ENCODE assay signal across 8 cellular contexts in the genomic region with DNA sequence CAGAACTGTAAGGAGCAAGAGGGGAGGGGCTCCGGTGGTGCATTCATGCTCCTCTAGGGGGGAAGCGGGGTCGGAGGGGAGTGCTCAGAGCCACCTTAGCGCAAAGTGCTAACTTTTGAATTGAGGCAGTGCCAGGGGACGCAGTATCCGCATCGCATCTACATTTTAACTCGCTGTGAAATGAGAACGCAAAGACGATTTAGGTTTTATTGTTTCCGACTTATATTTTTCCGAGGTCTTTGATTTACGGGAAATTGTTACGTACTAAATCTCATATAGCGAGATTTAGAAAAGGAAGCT. TPM values are rescaled to one million over a fixed set of nuclear protein-coding genes. Genes with fewer than 3 reads are reported as not detected.
A peak's percentile ranks its signal among the peaks of the same experiment; 100 is the strongest.
DNase-seq lines count a peak whose midpoint lies in the region; ATAC-seq and TF ChIP-seq lines count a peak whose summit lies in the region.

No MANE protein-coding gene starts in this region.

- H3K36me3 Mint-ChIP-seq in activated CD8-positive, alpha-beta memory T cell treated with anti-CD3 and anti-CD28 coated beads, Interleukin-2, amount 10 ng/mL, durations not matched to agents 7 days and 5 days: peaks cover 11% of the 10 kb centered on the region

- no peaks in the 10 kb centered on the region for H3K27me3 Mint-ChIP-seq in activated CD8-positive, alpha-beta memory T cell treated with anti-CD3 and anti-CD28 coated beads, Interleukin-2, amount 10 ng/mL, durations not matched to agents 7 days and 5 days

- H3K4me1 ChIP-seq in liver (ENCODE audit: control insufficient read depth in 4 of 4, insufficient read depth in 4 of 4, low read length in 3 of 4): peaks cover 2 to 25% (median 16%) of the 10 kb centered on the region in 4 donors
- peaks cover 0 to 49% (median 23%) of the 10 kb centered on the region in 4 donors for H3K4me1 ChIP-seq in tibial artery

- H3K27me3 ChIP-seq in liver (ENCODE audit: control insufficient read depth in 4 of 4, insufficient read depth in 4 of 4, low read length in 3 of 4) (no peaks in the 10 kb centered on the region), tibial artery (no peaks in the 10 kb centered on the region)

- H3K27ac ChIP-seq in angular gyrus (ENCODE audit: low read depth, low read length): peak overlapping the region; percentile 97
- H3K27ac ChIP-seq in liver (ENCODE audit: low read depth in 1 of 2, low read length in 2 of 2): peak overlapping the region; percentile 98 to 99
- peak overlapping the region; percentile 94 to 98 for H3K27ac ChIP-seq in tibial artery

- H3K4me3 Mint-ChIP-seq in activated CD8-positive, alpha-beta memory T cell treated with anti-CD3 and anti-CD28 coated beads, Interleukin-2, amount 10 ng/mL, durations not matched to agents 7 days and 5 days: peak overlapping the region; percentile 99

- CTCF ChIA-PET in activated CD8-positive, alpha-beta memory T cell treated with anti-CD3 and anti-CD28 coated beads, Interleukin-2, amount 10 ng/mL, durations not matched to agents 7 days and 5 days (lab: Charles Lee): interaction anchor here (1.0 to 1.5 kb wide), 2 partner anchors 139 to 172 kb away, joined by 4 to 5 read pairs; partner anchors contain the start of gene ZNF445

- peak overlapping the region; percentile 99 for H3K27ac Mint-ChIP-seq in activated CD8-positive, alpha-beta memory T cell treated with anti-CD3 and anti-CD28 coated beads, Interleukin-2, amount 10 ng/mL, durations not matched to agents 7 days and 5 days

- H3K9me3 ChIP-seq in liver (ENCODE audit: control insufficient read depth in 4 of 4, low read length in 3 of 4) (no peaks in the 10 kb centered on the region), tibial artery (no peaks in the 10 kb centered on the region)

- no peaks in the 10 kb centered on the region for H3K36me3 ChIP-seq in liver (ENCODE audit: control insufficient read depth in 4 of 4, insufficient read depth in 3 of 4, low read depth in 1 of 4, low read length in 3 of 4)
- H3K36me3 ChIP-seq in tibial artery: no peaks in the 10 kb centered on the region

- no peak for ATAC-seq in activated CD8-positive, alpha-beta memory T cell treated with anti-CD3 and anti-CD28 coated beads, Interleukin-2, amount 10 ng/mL, durations not matched to agents 7 days and 5 days
- ATAC-seq in HG03025 (IDR thresholded peaks at IDR 0.05; ENCODE audit: low FRiP score, unreplicated experiment) (no peak), GM19324 (IDR thresholded peaks at IDR 0.05; ENCODE audit: low FRiP score, unreplicated experiment) (no peak)

- peak in 1 of 2 donors; percentile 42 for TF ChIP-seq RAD21 in liver (IDR thresholded peaks at IDR 0.05)

- under 1% methylated on average over 15 of the region's 15 CpGs for WGBS in liver

- peak overlapping the region; percentile 65 to 98 (median 95) for H3K4me3 ChIP-seq in liver (ENCODE audit: low read depth in 1 of 3, low read length in 3 of 3)
- peak overlapping the region; percentile 74 to 88 for H3K4me3 ChIP-seq in tibial artery

- peak overlapping the region; percentile 97 to 99 for H3K9ac ChIP-seq in liver (ENCODE audit: low read depth in 1 of 2, low read length in 2 of 2)

- intact Hi-C loops in tibial artery (cut with DNase I; ENCODE audit: low total_unique reads): loop anchor here (10.0 kb wide), 2 partner anchors 106 to 176 kb away; no protein-coding TSS in a partner anchor

- no peak for DNase-seq in activated CD8-positive, alpha-beta memory T cell treated with anti-CD3 and anti-CD28 coated beads, Interleukin-2, amount 10 ng/mL, durations not matched to agents 7 days and 5 days
- no peak for DNase-seq in activated CD8-positive, alpha-beta memory T cell treated with anti-CD3 and anti-CD28 coated beads, Interleukin-2, amount 50 U/mL, for 48 hours
- DNase-seq in tibial artery (no peak), NCI-H524 (lab: John Stamatoyannopoulos, UW) (no peak)

- no peaks in the 10 kb centered on the region for H3K9me3 Mint-ChIP-seq in activated CD8-positive, alpha-beta memory T cell treated with anti-CD3 and anti-CD28 coated beads, Interleukin-2, amount 10 ng/mL, durations not matched to agents 7 days and 5 days (ENCODE audit: low read depth)

- peaks cover 22% of the 10 kb centered on the region for H3K4me1 Mint-ChIP-seq in activated CD8-positive, alpha-beta memory T cell treated with anti-CD3 and anti-CD28 coated beads, Interleukin-2, amount 10 ng/mL, durations not matched to agents 7 days and 5 days

- TF ChIP-seq CTCF in liver (IDR thresholded peaks at IDR 0.05; ENCODE audit: low read depth, low read length, missing input control) (no peak), tibial artery (IDR thresholded peaks at IDR 0.05) (no peak)

TF ChIP-seq in liver, 16 proteins besides CTCF, POLR2A, EP300 and RAD21:
- no peak for TF ChIP-seq FOXA2 (IDR thresholded peaks at IDR 0.05)
- TF ChIP-seq REST (IDR thresholded peaks at IDR 0.05): peak; percentile 90
- TF ChIP-seq YY1 (IDR thresholded peaks at IDR 0.05): peak; percentile 23
- TF ChIP-seq FOXA1 (IDR thresholded peaks at IDR 0.05): no peak
- TF ChIP-seq ATF3 (IDR thresholded peaks at IDR 0.05): no peak
- TF ChIP-seq TAF1 (conservative IDR thresholded peaks at IDR 0.05): peak; percentile 94
- TF ChIP-seq HNF4A (conservative IDR thresholded peaks at IDR 0.05): peak in 1 of 2 donors; percentile 38

RNA-seq across cellular contexts. Expression of gene TCAIM, which starts 0.2 kb away (rescaled TPM):
- total RNA-seq in activated CD8-positive, alpha-beta memory T cell treated with anti-CD3 and anti-CD28 coated beads, Interleukin-2, amount 10 ng/mL, durations not matched to agents 7 days and 5 days: 10 to 100 TPM; 13.7 to 16.2 TPM
- total RNA-seq in liver: 10 to 100 TPM; 23.4 to 46.6 TPM
- polyA plus RNA-seq in liver: 10 to 100 TPM; 21.0 to 24.6 TPM
